12 cellular contexts compared by ENCODE assay signal in genomic region chr19:307793-308420, GRCh38. TPM values are rescaled to one million over a fixed set of nuclear protein-coding genes. Genes with fewer than 3 reads are reported as not detected.
"Had no signal": no experiment of that assay in that cellular context is flagged by ENCODE, and none has a peak within 500 bp of the region (broad histone marks: within the 10 kb centered on the region; RNA-seq: fewer than 3 reads in every experiment).

No MANE protein-coding gene starts in this region.

- H3K27ac Mint-ChIP-seq: activated T-helper 2 cell treated with anti-CD3 and anti-CD28 coated beads, Interferon-gamma antibody, Interleukin-2, Interleukin-4, amounts not matched to agents 10 μg/mL and 5 μg/mL and 100 μg/mL, durations not matched to agents 14 hours and 24 hours and 36 hours; stimulated activated naive CD8-positive, alpha-beta T cell treated with anti-CD3 and anti-CD28 coated beads, Interleukin-15, Interleukin-2, amounts not matched to agents 100 ng/mL and 50 ng/mL, for 24 hours; type B pancreatic cell had no signal

- H3K27me3 ChIP-seq: suprapubic skin had no signal

- H3K4me3 Mint-ChIP-seq: stimulated activated naive CD8-positive, alpha-beta T cell treated with anti-CD3 and anti-CD28 coated beads, Interleukin-15, Interleukin-2, amounts not matched to agents 100 ng/mL and 50 ng/mL, for 24 hours; type B pancreatic cell had no signal

- H3K4me1 ChIP-seq: suprapubic skin had no signal

- H3K9me3 Mint-ChIP-seq: activated T-helper 2 cell treated with anti-CD3 and anti-CD28 coated beads, Interferon-gamma antibody, Interleukin-2, Interleukin-4, amounts not matched to agents 10 μg/mL and 5 μg/mL and 100 μg/mL, durations not matched to agents 14 hours and 24 hours and 36 hours; stimulated activated naive CD8-positive, alpha-beta T cell treated with anti-CD3 and anti-CD28 coated beads, Interleukin-15, Interleukin-2, amounts not matched to agents 100 ng/mL and 50 ng/mL, for 24 hours; type B pancreatic cell had no signal

- FAIRE-seq: colon, small intestine had no signal

- H3K9me3 ChIP-seq: suprapubic skin had no signal

- H3K4me3 ChIP-seq: SK-N-MC, suprapubic skin had no signal

- H3K27ac ChIP-seq: SK-N-MC, suprapubic skin had no signal

- DNase-seq: activated CD4-positive, CD25-positive, alpha-beta regulatory T cell treated with anti-CD3 and anti-CD28 coated beads, Interleukin-2, amount 50 U/mL, for 72 hours; activated naive CD4-positive, alpha-beta T cell treated with anti-CD3 and anti-CD28 coated beads, Interleukin-2, amount 50 U/mL, for 16 hours; kidney glomerular epithelial cell; small intestine; T-helper 1 cell had no signal

- H3K27me3 Mint-ChIP-seq: stimulated activated naive CD8-positive, alpha-beta T cell treated with anti-CD3 and anti-CD28 coated beads, Interleukin-15, Interleukin-2, amounts not matched to agents 100 ng/mL and 50 ng/mL, for 24 hours; type B pancreatic cell had no signal

RNA-seq across cellular contexts. Expression of gene PLPP2, which starts 16.7 kb away (rescaled TPM):
- total RNA-seq: activated CD8-positive, alpha-beta memory T cell treated with anti-CD3 and anti-CD28 coated beads for 36 hours; activated T-helper 2 cell treated with anti-CD3 and anti-CD28 coated beads, Interferon-gamma antibody, Interleukin-2, Interleukin-4, amounts not matched to agents 10 μg/mL and 5 μg/mL and 100 μg/mL, durations not matched to agents 14 hours and 24 hours and 36 hours had no signal
